11 cellular contexts compared by ENCODE assay signal in genomic region chr1:9267352-9267686, GRCh38. TPM values are rescaled to one million over a fixed set of nuclear protein-coding genes. Genes with fewer than 3 reads are reported as not detected.
DNase-seq lines count a peak whose midpoint lies in the region; ATAC-seq and TF ChIP-seq lines count a peak whose summit lies in the region.
"Had no signal": no experiment of that assay in that cellular context is flagged by ENCODE, and none has a peak within 500 bp of the region (broad histone marks: within the 10 kb centered on the region; RNA-seq: fewer than 3 reads in every experiment).

No MANE protein-coding gene starts in this region.

- H3K9me3 Mint-ChIP-seq in Caco-2 (ENCODE audit: unreplicated experiment), result no peaks in the 10 kb centered on the region
- H3K9me3 Mint-ChIP-seq in effector memory CD8-positive, alpha-beta T cell, result no peaks in the 10 kb centered on the region
- no peaks in the 10 kb centered on the region for H3K9me3 Mint-ChIP-seq in stimulated activated naive B cell treated with anti-CD40 and anti-IgM and Interleukin-4, amounts not matched to agents 10 μg/mL and 1 μg/mL and 100 μg/mL, for 72 hours
- H3K9me3 Mint-ChIP-seq: T-cell had no signal

- H3K27me3 Mint-ChIP-seq in Caco-2 (ENCODE audit: insufficient read depth, unreplicated experiment), result no peaks in the 10 kb centered on the region
- H3K27me3 Mint-ChIP-seq in effector memory CD8-positive, alpha-beta T cell, result no peaks in the 10 kb centered on the region
- H3K27me3 Mint-ChIP-seq in stimulated activated naive B cell treated with anti-CD40 and anti-IgM and Interleukin-4, amounts not matched to agents 10 μg/mL and 1 μg/mL and 100 μg/mL, for 72 hours, result no peaks in the 10 kb centered on the region
- H3K27me3 Mint-ChIP-seq: T-cell had no signal

- CTCF ChIA-PET in Caco-2 (lab: Charles Lee), result interaction anchor here (0.7 to 1.8 kb wide), 7 partner anchors 12 to 224 kb away, joined by 3 to 12 read pairs (median 4); no protein-coding TSS in a partner anchor
- CTCF ChIA-PET in PC-3 (lab: Charles Lee), result interaction anchor here (0.8 to 1.1 kb wide), 8 partner anchors 13 to 224 kb away, joined by 3 to 11 read pairs (median 6); no protein-coding TSS in a partner anchor

- H3K4me3 Mint-ChIP-seq in Caco-2 (ENCODE audit: unreplicated experiment), result no peak overlapping the region
- H3K4me3 Mint-ChIP-seq in effector memory CD8-positive, alpha-beta T cell, result no peak overlapping the region
- H3K4me3 Mint-ChIP-seq in stimulated activated naive B cell treated with anti-CD40 and anti-IgM and Interleukin-4, amounts not matched to agents 10 μg/mL and 1 μg/mL and 100 μg/mL, for 72 hours, result no peak overlapping the region
- H3K4me3 Mint-ChIP-seq: T-cell had no signal

- H3K27me3 ChIP-seq in Caco-2 (replicated peaks; ENCODE audit: control insufficient read depth, insufficient read depth, low read length), result no peaks in the 10 kb centered on the region
- no peaks in the 10 kb centered on the region for H3K27me3 ChIP-seq in PC-3 (ENCODE audit: low read length)
- H3K27me3 ChIP-seq: BE2C, ovary had no signal

- peak overlapping the region; percentile 31 for H3K27ac Mint-ChIP-seq in Caco-2 (ENCODE audit: unreplicated experiment)
- H3K27ac Mint-ChIP-seq in effector memory CD8-positive, alpha-beta T cell, result peak overlapping the region; percentile 12 to 78
- peak overlapping the region; percentile 87 for H3K27ac Mint-ChIP-seq in stimulated activated naive B cell treated with anti-CD40 and anti-IgM and Interleukin-4, amounts not matched to agents 10 μg/mL and 1 μg/mL and 100 μg/mL, for 72 hours

- POLR2A ChIA-PET in Caco-2 (lab: Charles Lee), result no interaction called here
- POLR2A ChIA-PET in PC-3 (lab: Charles Lee; ENCODE audit: unreplicated experiment), result interaction anchor here (0.6 kb wide), 1 partner anchor 64 kb away, joined by 3 read pairs; no protein-coding TSS in a partner anchor

- no peaks in the 10 kb centered on the region for H3F3A ChIP-seq in PC-3 (ENCODE audit: low read length, unreplicated experiment)

- no peak overlapping the region for H3K27ac ChIP-seq in PC-3 (ENCODE audit: low read length)
- H3K27ac ChIP-seq: ovary had no signal

- H3K4me2 ChIP-seq in PC-3 (ENCODE audit: low read length), result no peak overlapping the region

- no peaks in the 10 kb centered on the region for H4K20me1 ChIP-seq in PC-3 (ENCODE audit: low read length)

- no peak overlapping the region for H2AFZ ChIP-seq in PC-3 (ENCODE audit: low read length)

- no peak for DNase-seq in Caco-2
- DNase-seq in PC-3, result no peak
- DNase-seq in effector memory CD8-positive, alpha-beta T cell, result no peak
- no peak for DNase-seq in stimulated activated naive B cell treated with anti-CD40 and anti-IgM and Interleukin-4, amounts not matched to agents 10 μg/mL and 1 μg/mL and 100 μg/mL, for 72 hours
- DNase-seq in AG08395 (ENCODE audit: low spot score), result no peak

- no peak overlapping the region for H3K4me3 ChIP-seq in Caco-2 (ENCODE audit: low read depth, low read length)
- no peak overlapping the region for H3K4me3 ChIP-seq in PC-3 (ENCODE audit: low read length)
- H3K4me3 ChIP-seq: lung, ovary had no signal

- no peaks in the 10 kb centered on the region for H3K9me2 ChIP-seq in PC-3 (replicated peaks; ENCODE audit: low read length)

- no peaks in the 10 kb centered on the region for H3K79me2 ChIP-seq in PC-3 (ENCODE audit: low read length)

- BruUV-seq in Caco-2 (replicated peaks; lab: Mats Ljungman, UMichigan), result no TSS peak
- no TSS peak for BruUV-seq in PC-3 (replicated peaks; lab: Mats Ljungman, UMichigan)

- H3K4me1 ChIP-seq in Caco-2, result no peaks in the 10 kb centered on the region
- peaks cover 24% of the 10 kb centered on the region for H3K4me1 ChIP-seq in PC-3 (ENCODE audit: insufficient read depth, low read length)
- H3K4me1 ChIP-seq: BE2C had no signal

- ATAC-seq in PC-3, result no peak
- no peak for ATAC-seq in effector memory CD8-positive, alpha-beta T cell (replicated peaks)
- ATAC-seq in stimulated activated naive B cell treated with anti-CD40 and anti-IgM and Interleukin-4, amounts not matched to agents 10 μg/mL and 1 μg/mL and 100 μg/mL, for 72 hours (replicated peaks), result no peak
- ATAC-seq in HG03039 (IDR thresholded peaks at IDR 0.05; ENCODE audit: unreplicated experiment), result no peak
- no peak for ATAC-seq in HG02798 (IDR thresholded peaks at IDR 0.05; ENCODE audit: poor library complexity, unreplicated experiment)

- no peaks in the 10 kb centered on the region for H3K4me1 Mint-ChIP-seq in Caco-2 (ENCODE audit: low read depth, unreplicated experiment)
- H3K4me1 Mint-ChIP-seq in effector memory CD8-positive, alpha-beta T cell (ENCODE audit: low read depth in 2 of 2), result peaks cover 3 to 7% of the 10 kb centered on the region in 2 donors
- peaks cover 0 to 5% of the 10 kb centered on the region in 2 donors for H3K4me1 Mint-ChIP-seq in stimulated activated naive B cell treated with anti-CD40 and anti-IgM and Interleukin-4, amounts not matched to agents 10 μg/mL and 1 μg/mL and 100 μg/mL, for 72 hours

- no peak overlapping the region for H3K9ac ChIP-seq in PC-3 (ENCODE audit: low read length)

- TF ChIP-seq CTCF in Caco-2 (IDR thresholded peaks at IDR 0.05; ENCODE audit: insufficient read depth in 1 of 2, low read depth in 1 of 2, low read length in 1 of 2, severe bottlenecking in 1 of 2, unreplicated experiment in 1 of 2) (no peak), PC-3 (conservative IDR thresholded peaks at IDR 0.05; ENCODE audit: low read depth, low read length) (0 out of 2 replicates have a peak, but pooled peaks have one; percentile 5)

- H3K36me3 Mint-ChIP-seq in Caco-2 (ENCODE audit: insufficient read depth, unreplicated experiment), result no peaks in the 10 kb centered on the region
- peaks cover 4% of the 10 kb centered on the region for H3K36me3 Mint-ChIP-seq in effector memory CD8-positive, alpha-beta T cell (ENCODE audit: insufficient read depth)
- H3K36me3 Mint-ChIP-seq in stimulated activated naive B cell treated with anti-CD40 and anti-IgM and Interleukin-4, amounts not matched to agents 10 μg/mL and 1 μg/mL and 100 μg/mL, for 72 hours, result peaks cover 13 to 43% of the 10 kb centered on the region in 2 donors

- H3K9me3 ChIP-seq in Caco-2 (no peaks in the 10 kb centered on the region), PC-3 (ENCODE audit: low read length) (no peaks in the 10 kb centered on the region)
- H3K9me3 ChIP-seq: BE2C, ovary had no signal

- H3K36me3 ChIP-seq in Caco-2 (ENCODE audit: control insufficient read depth, insufficient read depth, low read length) (no peaks in the 10 kb centered on the region), PC-3 (ENCODE audit: low read depth, low read length) (no peaks in the 10 kb centered on the region)
- H3K36me3 ChIP-seq: BE2C, ovary had no signal

- intact Hi-C loops in Caco-2 (cut with micrococcal nuclease; ENCODE audit: unreplicated experiment), result loop anchor here (1.0 to 2.0 kb wide), 2 partner anchors 188 to 223 kb away; no protein-coding TSS in a partner anchor
- intact Hi-C loops in PC-3 (cut with micrococcal nuclease), result loop anchor here (1.0 kb wide), 2 partner anchors 22 to 224 kb away; no protein-coding TSS in a partner anchor

RNA-seq across cellular contexts. Expression of gene SPSB1, which starts 25.4 kb away (rescaled TPM):
- total RNA-seq in Caco-2 (2022) (12.8 and 18.2 TPM in 2 replicates), PC-3 (2014; rRNA removed) (18.1 and 32.9 TPM in 2 replicates)

RNA-seq across cellular contexts. Expression of gene H6PD, which starts 32.7 kb away (rescaled TPM):
- total RNA-seq in Caco-2 (2022), result 10.1 and 13.0 TPM in 2 replicates
- 6.8 and 8.9 TPM in 2 replicates for total RNA-seq in PC-3 (2014; rRNA removed)

Comparison
In these comparisons a context has a peak if more than half of its experiments do, and no peak if none do; other contexts are left out.
1. H3K27ac Mint-ChIP-seq: peak in every context shown above with its lines; median percentile 87 in stimulated activated naive B cell treated with anti-CD40 and anti-IgM and Interleukin-4, amounts not matched to agents 10 μg/mL and 1 μg/mL and 100 μg/mL, for 72 hours; 45 in effector memory CD8-positive, alpha-beta T cell; 31 in Caco-2.